Comparison of ENCODE assay signal across 1 cellular context in genomic region chr10:72980348-72980747, GRCh38.
TF ChIP-seq lines count a peak whose summit lies in the region.

No MANE protein-coding gene starts in this region.

TF ChIP-seq in IMR-90, 13 proteins besides CTCF, POLR2A, EP300 and RAD21 (continued from another document):
- TF ChIP-seq USF2 (IDR thresholded peaks at IDR 0.05; ENCODE audit: low read depth, low read length) (no peak), MAFK (IDR thresholded peaks at IDR 0.05; ENCODE audit: low read depth, low read length) (no peak), BHLHE40 (IDR thresholded peaks at IDR 0.05; ENCODE audit: low read depth, low read length) (no peak)
TF ChIP-seq in IMR-90: peak in this region for 0.
